In the genomic region with DNA sequence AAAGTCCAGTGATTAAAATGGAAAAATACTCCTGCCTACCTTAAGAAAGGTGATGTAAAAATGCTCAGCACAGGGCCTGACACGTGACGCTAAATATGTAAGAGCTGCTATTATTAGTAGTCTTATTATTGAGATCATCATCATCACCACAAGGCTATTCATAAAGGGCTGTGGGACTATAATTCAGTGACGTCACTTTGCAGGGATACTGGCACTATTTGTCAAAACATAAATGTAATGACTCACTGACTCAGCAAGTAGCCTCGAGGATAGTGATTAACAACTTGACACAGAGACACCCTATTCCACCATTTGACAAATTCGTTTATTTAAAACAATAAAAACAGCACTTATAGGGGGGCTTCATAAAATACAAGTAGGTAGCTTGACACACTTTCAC, we compare ENCODE assay signal across 24 cellular contexts.
DNase-seq lines count a peak whose midpoint lies in the region; FAIRE-seq and TF ChIP-seq lines count a peak whose summit lies in the region.
"Had no signal": no experiment of that assay in that cellular context is flagged by ENCODE, and none has a peak within 500 bp of the region (broad histone marks: within the 10 kb centered on the region; RNA-seq: fewer than 3 reads in every experiment).

No MANE protein-coding gene starts in this region.

- H3K36me3 Mint-ChIP-seq in MCF 10A (ENCODE audit: insufficient read depth, unreplicated experiment), result no peaks in the 10 kb centered on the region
- H3K36me3 Mint-ChIP-seq: CD14-positive monocyte; CD4-positive, alpha-beta memory T cell had no signal

- H3K9me3 ChIP-seq in mammary epithelial cell (replicated peaks; ENCODE audit: insufficient read depth, low read length) (peaks cover 4% of the 10 kb centered on the region), HEK293 (ENCODE audit: control insufficient read depth, insufficient read depth, low read depth, low read length) (no peaks in the 10 kb centered on the region), small intestine (ENCODE audit: control insufficient read depth, low read depth) (no peaks in the 10 kb centered on the region)
- H3K9me3 ChIP-seq: BLaER1 had no signal

- intact Hi-C loops in MCF 10A (cut with micrococcal nuclease) (no loop called here), mammary epithelial cell (cut with micrococcal nuclease) (no loop called here)

- FAIRE-seq in small intestine (lab: Jason Lieb, UNC), result no peak
- FAIRE-seq: G401.6, GM12892, GM18507, H54 had no signal

- CTCF ChIA-PET in MCF 10A (lab: Yijun Ruan, JAX) (interaction anchor here (0.6 kb wide), 1 partner anchor 10 kb away, joined by 3 read pairs; no protein-coding TSS in a partner anchor), mammary epithelial cell (lab: Charles Lee; ENCODE audit: low non-redundant PET) (no interaction called here), HEK293 (lab: Yijun Ruan, JAX) (no interaction called here)

- no peaks in the 10 kb centered on the region for H3K36me3 ChIP-seq in mammary epithelial cell (ENCODE audit: insufficient read depth, low read length)
- H3K36me3 ChIP-seq in HEK293 (ENCODE audit: control insufficient read depth in 2 of 2, insufficient read depth in 1 of 2, low read length in 2 of 2), result no peaks in the 10 kb centered on the region
- no peaks in the 10 kb centered on the region for H3K36me3 ChIP-seq in small intestine (ENCODE audit: control insufficient read depth in 2 of 2, insufficient read depth in 2 of 2, low read length in 2 of 2)
- H3K36me3 ChIP-seq: BLaER1 had no signal

- POLR2A ChIA-PET in MCF 10A (lab: Yijun Ruan, JAX), result interaction anchor here (1.6 kb wide), 1 partner anchor 10 kb away, joined by 5 read pairs; no protein-coding TSS in a partner anchor
- POLR2A ChIA-PET in HEK293 (lab: Yijun Ruan, JAX), result no interaction called here

- no peak overlapping the region for H3K9ac ChIP-seq in mammary epithelial cell (ENCODE audit: insufficient read depth, low read length)
- H3K9ac ChIP-seq: BLaER1 had no signal

- H3K4me3 ChIP-seq in mammary epithelial cell (replicated peaks in 1 of 3; ENCODE audit: insufficient read depth in 1 of 3, low read depth in 2 of 3, low read length in 3 of 3) (no peak overlapping the region), HEK293 (ENCODE audit: low read depth, low read length) (no peak overlapping the region), epithelial cell of esophagus (ENCODE audit: low read length) (no peak overlapping the region), small intestine (ENCODE audit: low read depth in 1 of 2, low read length in 2 of 2) (no peak overlapping the region)
- H3K4me3 ChIP-seq: BLaER1, GM23338 had no signal

- H3K27ac ChIP-seq in mammary epithelial cell (ENCODE audit: insufficient read depth, low read depth, low read length) (no peak overlapping the region), HEK293 (ENCODE audit: extremely low read depth, low read depth, low read length) (no peak overlapping the region), small intestine (ENCODE audit: low read depth in 1 of 2, low read length in 1 of 2) (no peak overlapping the region)
- H3K27ac ChIP-seq: 22Rv1, BLaER1 had no signal

- in situ Hi-C loops in mammary epithelial cell (cut with MboI; ENCODE audit: low sequenced_read_pairs in 2 of 2), result no loop called here

- H3K27me3 ChIP-seq in mammary epithelial cell (ENCODE audit: insufficient read depth, low read length) (no peaks in the 10 kb centered on the region), small intestine (ENCODE audit: control insufficient read depth in 2 of 2, insufficient read depth in 2 of 2, low read length in 2 of 2) (no peaks in the 10 kb centered on the region)

- peaks cover 10% of the 10 kb centered on the region for H3K9me3 Mint-ChIP-seq in MCF 10A (ENCODE audit: unreplicated experiment)

- H3K27ac Mint-ChIP-seq in MCF 10A (ENCODE audit: low read depth, unreplicated experiment), result no peak overlapping the region
- H3K27ac Mint-ChIP-seq: CD14-positive monocyte; CD4-positive, alpha-beta memory T cell; GM23338; HFFc6 had no signal

- WGBS in mammary epithelial cell (ENCODE audit: low coverage, missing lambda C conversion rate), result 33% methylated on average over 4 of the region's 5 CpGs
- WGBS in small intestine, 3 donors, result 60 to 68% (median 64%) methylated on average over 5 of the region's 5 CpGs

- dilution Hi-C loops in mammary epithelial cell (cut with HindIII; ENCODE audit: low sequenced_read_pairs), result no loop called here

- H3K79me2 ChIP-seq in mammary epithelial cell (ENCODE audit: insufficient read depth, low read length), result no peaks in the 10 kb centered on the region

- H3K27me3 Mint-ChIP-seq in MCF 10A (ENCODE audit: insufficient read depth, unreplicated experiment), result no peaks in the 10 kb centered on the region
- H3K27me3 Mint-ChIP-seq: CD4-positive, alpha-beta memory T cell had no signal

- peak; percentile 76 for DNase-seq in MCF 10A (ENCODE audit: unreplicated experiment)
- DNase-seq in mammary epithelial cell, result no peak
- DNase-seq in RPMI7951 (ENCODE audit: low read depth), result peak; percentile 3
- peak; percentile 33 for DNase-seq in epithelial cell of esophagus (ENCODE audit: low read depth)
- no peak for DNase-seq in nucleus accumbens (lab: John Stamatoyannopoulos, UW)
- DNase-seq in small intestine, result no peak
- no peak for DNase-seq in GDM1 (lab: John Stamatoyannopoulos, UW)
- DNase-seq: CD4-positive, alpha-beta memory T cell; DMS 273 treated with DMSO at 0.1 percent for 48 hours; DMS53; DND-41; HCEC 1CT; HFFc6; IMR-90; KBM-7 had no signal

- H3K4me1 Mint-ChIP-seq in MCF 10A (ENCODE audit: insufficient read depth, unreplicated experiment), result peaks cover 9% of the 10 kb centered on the region
- H3K4me1 Mint-ChIP-seq: CD14-positive monocyte; CD4-positive, alpha-beta memory T cell; GM23338 had no signal

- no peak overlapping the region for H3K4me2 ChIP-seq in mammary epithelial cell (ENCODE audit: insufficient read depth, low read depth, low read length)
- H3K4me2 ChIP-seq: BLaER1, GM23338 had no signal

- H3K4me3 Mint-ChIP-seq in MCF 10A (ENCODE audit: unreplicated experiment), result no peak overlapping the region
- H3K4me3 Mint-ChIP-seq: CD14-positive monocyte; CD4-positive, alpha-beta memory T cell; GM23338; HFFc6 had no signal

- no TSS peak for BruUV-seq in MCF 10A (replicated peaks; lab: Mats Ljungman, UMichigan)
- no TSS peak for BruUV-seq in mammary epithelial cell (replicated peaks; lab: Mats Ljungman, UMichigan)

- no peaks in the 10 kb centered on the region for H4K20me1 ChIP-seq in mammary epithelial cell (ENCODE audit: insufficient read depth, low read length)
- H4K20me1 ChIP-seq: BLaER1 had no signal

- H2AFZ ChIP-seq in mammary epithelial cell (ENCODE audit: low read depth, low read length), result no peak overlapping the region
- H2AFZ ChIP-seq: GM23338 had no signal

- TF ChIP-seq CTCF in MCF 10A (IDR thresholded peaks at IDR 0.05; ENCODE audit: unreplicated experiment), result no peak
- no peak for TF ChIP-seq CTCF in mammary epithelial cell (conservative IDR thresholded peaks at IDR 0.05 in 1 of 2, IDR thresholded peaks at IDR 0.05 in 1 of 2; ENCODE audit: extremely low read depth in 1 of 2, insufficient read depth in 1 of 2, low read depth in 1 of 2, low read length in 2 of 2)
- no peak for TF ChIP-seq CTCF in HEK293 (tag by site-specific recombination; IDR thresholded peaks at IDR 0.05)
- TF ChIP-seq CTCF in epithelial cell of esophagus (IDR thresholded peaks at IDR 0.05; ENCODE audit: insufficient read depth, low read depth, low read length, missing control alignments), result no peak

- H3K4me1 ChIP-seq in mammary epithelial cell (ENCODE audit: insufficient read depth, low read length) (no peaks in the 10 kb centered on the region), HEK293 (ENCODE audit: control insufficient read depth, insufficient read depth, low read length) (no peaks in the 10 kb centered on the region), small intestine (ENCODE audit: control insufficient read depth in 2 of 2, insufficient read depth in 1 of 2, low read depth in 1 of 2, low read length in 1 of 2) (no peaks in the 10 kb centered on the region)
- H3K4me1 ChIP-seq: BLaER1 had no signal

TF ChIP-seq in HEK293, 187 proteins besides CTCF, POLR2A, EP300 and RAD21:
- TF ChIP-seq ZNF768 (tag by site-specific recombination; IDR thresholded peaks at IDR 0.05), result no peak
- TF ChIP-seq, protein P1, sequence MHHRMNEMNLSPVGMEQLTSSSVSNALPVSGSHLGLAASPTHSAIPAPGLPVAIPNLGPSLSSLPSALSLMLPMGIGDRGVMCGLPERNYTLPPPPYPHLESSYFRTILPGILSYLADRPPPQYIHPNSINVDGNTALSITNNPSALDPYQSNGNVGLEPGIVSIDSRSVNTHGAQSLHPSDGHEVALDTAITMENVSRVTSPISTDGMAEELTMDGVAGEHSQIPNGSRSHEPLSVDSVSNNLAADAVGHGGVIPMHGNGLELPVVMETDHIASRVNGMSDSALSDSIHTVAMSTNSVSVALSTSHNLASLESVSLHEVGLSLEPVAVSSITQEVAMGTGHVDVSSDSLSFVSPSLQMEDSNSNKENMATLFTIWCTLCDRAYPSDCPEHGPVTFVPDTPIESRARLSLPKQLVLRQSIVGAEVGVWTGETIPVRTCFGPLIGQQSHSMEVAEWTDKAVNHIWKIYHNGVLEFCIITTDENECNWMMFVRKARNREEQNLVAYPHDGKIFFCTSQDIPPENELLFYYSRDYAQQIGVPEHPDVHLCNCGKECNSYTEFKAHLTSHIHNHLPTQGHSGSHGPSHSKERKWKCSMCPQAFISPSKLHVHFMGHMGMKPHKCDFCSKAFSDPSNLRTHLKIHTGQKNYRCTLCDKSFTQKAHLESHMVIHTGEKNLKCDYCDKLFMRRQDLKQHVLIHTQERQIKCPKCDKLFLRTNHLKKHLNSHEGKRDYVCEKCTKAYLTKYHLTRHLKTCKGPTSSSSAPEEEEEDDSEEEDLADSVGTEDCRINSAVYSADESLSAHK (tag by site-specific recombination; IDR thresholded peaks at IDR 0.05), result no peak
- TF ChIP-seq, protein P2, sequence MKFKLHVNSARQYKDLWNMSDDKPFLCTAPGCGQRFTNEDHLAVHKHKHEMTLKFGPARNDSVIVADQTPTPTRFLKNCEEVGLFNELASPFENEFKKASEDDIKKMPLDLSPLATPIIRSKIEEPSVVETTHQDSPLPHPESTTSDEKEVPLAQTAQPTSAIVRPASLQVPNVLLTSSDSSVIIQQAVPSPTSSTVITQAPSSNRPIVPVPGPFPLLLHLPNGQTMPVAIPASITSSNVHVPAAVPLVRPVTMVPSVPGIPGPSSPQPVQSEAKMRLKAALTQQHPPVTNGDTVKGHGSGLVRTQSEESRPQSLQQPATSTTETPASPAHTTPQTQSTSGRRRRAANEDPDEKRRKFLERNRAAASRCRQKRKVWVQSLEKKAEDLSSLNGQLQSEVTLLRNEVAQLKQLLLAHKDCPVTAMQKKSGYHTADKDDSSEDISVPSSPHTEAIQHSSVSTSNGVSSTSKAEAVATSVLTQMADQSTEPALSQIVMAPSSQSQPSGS (tag by site-specific recombination; IDR thresholded peaks at IDR 0.05; ENCODE audit: low read depth), result peak; percentile 79

Comparison
In these comparisons a context has a peak if more than half of its experiments do, and no peak if none do; other contexts are left out.
1. DNase-seq: peak in MCF 10A (single experiment), RPMI7951 (single experiment) and epithelial cell of esophagus (single experiment); none in mammary epithelial cell (single experiment), nucleus accumbens (0 of 56), small intestine (single experiment) and GDM1 (single experiment).